Comparison of ENCODE assay signal across 1 cellular context in genomic region chr16:30406911-30407793, GRCh38.
TF ChIP-seq lines count a peak whose summit lies in the region.

ZNF771 (plus strand) TSS chr16:30407606; CDS start chr16:30408054, 448 bp downstream.

TF ChIP-seq in HepG2, 621 proteins besides CTCF, POLR2A, EP300 and RAD21 (continued from another document and continues in another):
- TF ChIP-seq ZHX2 (IDR thresholded peaks at IDR 0.05; ENCODE audit: low read depth) (no peak), ZHX2 (CRISPR knock-in tag; IDR thresholded peaks at IDR 0.05; ENCODE audit: borderline replicate concordance) (no peak), ISL2 (CRISPR knock-in tag; IDR thresholded peaks at IDR 0.05) (peak; percentile 57; the same call in 1 of the 2 replicates), ZNF468 (CRISPR knock-in tag; IDR thresholded peaks at IDR 0.05) (no peak; the same call in 1 of the 2 replicates), FOSL1 (CRISPR knock-in tag; IDR thresholded peaks at IDR 0.05; ENCODE audit: borderline replicate concordance) (0 out of 2 replicates have a peak, but pooled peaks have one; percentile 4), ZC3H4 (CRISPR knock-in tag; IDR thresholded peaks at IDR 0.05; ENCODE audit: borderline replicate concordance) (no peak; the same call in 1 of the 2 replicates), ZNF33A (CRISPR knock-in tag; IDR thresholded peaks at IDR 0.05; ENCODE audit: borderline replicate concordance) (no peak), MEIS2 (CRISPR knock-in tag; IDR thresholded peaks at IDR 0.05) (no peak), LRRFIP1 (CRISPR knock-in tag; conservative IDR thresholded peaks at IDR 0.05) (0 out of 2 replicates have a peak, but pooled peaks have one; percentile 51), KDM6A (CRISPR knock-in tag; IDR thresholded peaks at IDR 0.05; ENCODE audit: low read depth) (no peak), ZNF619 (CRISPR knock-in tag; IDR thresholded peaks at IDR 0.05) (peak; percentile 49), ZNF329 (CRISPR knock-in tag; IDR thresholded peaks at IDR 0.05; ENCODE audit: low read depth) (peak; percentile 79; the same call in 1 of the 2 replicates), FIP1L1 (IDR thresholded peaks at IDR 0.05; ENCODE audit: borderline replicate concordance, insufficient read depth, low read depth, low read length) (0 out of 2 replicates have a peak, but pooled peaks have one; percentile 62), ZMAT3 (CRISPR knock-in tag; conservative IDR thresholded peaks at IDR 0.05) (0 out of 2 replicates have a peak, but pooled peaks have one; percentile 53), SOX6 (IDR thresholded peaks at IDR 0.05) (no peak), SOX6 (CRISPR knock-in tag; IDR thresholded peaks at IDR 0.05) (peak; percentile 84), GABPB1 (CRISPR knock-in tag; IDR thresholded peaks at IDR 0.05) (peak; percentile 82), FOXM1 (CRISPR knock-in tag; IDR thresholded peaks at IDR 0.05) (no peak), ZNF569 (CRISPR knock-in tag; IDR thresholded peaks at IDR 0.05; ENCODE audit: borderline replicate concordance) (no peak), PBX3 (CRISPR knock-in tag; IDR thresholded peaks at IDR 0.05; ENCODE audit: borderline replicate concordance) (no peak), ZNF256 (CRISPR knock-in tag; conservative IDR thresholded peaks at IDR 0.05) (no peak; the same call in 1 of the 2 replicates), RELA (CRISPR knock-in tag; IDR thresholded peaks at IDR 0.05) (no peak), ZNF431 (CRISPR knock-in tag; IDR thresholded peaks at IDR 0.05; ENCODE audit: borderline replicate concordance, low read depth) (no peak), POGZ (CRISPR knock-in tag; IDR thresholded peaks at IDR 0.05) (peak; percentile 81), ZNF644 (CRISPR knock-in tag; IDR thresholded peaks at IDR 0.05; ENCODE audit: low read depth) (no peak), RNF2 (conservative IDR thresholded peaks at IDR 0.05; ENCODE audit: low read depth) (peak; percentile 82), ZNF83 (CRISPR knock-in tag; IDR thresholded peaks at IDR 0.05; ENCODE audit: borderline replicate concordance) (peak; percentile 49), U2AF2 (IDR thresholded peaks at IDR 0.05; ENCODE audit: low read depth, low read length) (no peak), ZXDC (CRISPR knock-in tag; IDR thresholded peaks at IDR 0.05) (no peak), ZNF784 (CRISPR knock-in tag; IDR thresholded peaks at IDR 0.05; ENCODE audit: borderline replicate concordance) (peak; percentile 96), ZNF781 (CRISPR knock-in tag; IDR thresholded peaks at IDR 0.05; ENCODE audit: borderline replicate concordance, not compliant biosample characterization) (peak; percentile 94), ZNF589 (CRISPR knock-in tag; conservative IDR thresholded peaks at IDR 0.05) (0 out of 2 replicates have a peak, but pooled peaks have one; percentile 23), CREB3 (CRISPR knock-in tag; IDR thresholded peaks at IDR 0.05) (no peak), KAT8 (CRISPR knock-in tag; IDR thresholded peaks at IDR 0.05) (peak; percentile 77), KLF11 (CRISPR knock-in tag; IDR thresholded peaks at IDR 0.05) (peak; percentile 97; the same call in 1 of the 2 replicates), SRSF1 (optimal IDR thresholded peaks at IDR 0.05; ENCODE audit: low read depth, low read length) (peak; percentile 54), ZNF841 (CRISPR knock-in tag; IDR thresholded peaks at IDR 0.05; ENCODE audit: borderline replicate concordance) (no peak), ZNF616 (CRISPR knock-in tag; IDR thresholded peaks at IDR 0.05; ENCODE audit: low read depth) (0 out of 2 replicates have a peak, but pooled peaks have one; percentile 76), AGO2 (optimal IDR thresholded peaks at IDR 0.05; ENCODE audit: low read depth, low read length) (peak; percentile 85), DNMT1 (CRISPR knock-in tag; IDR thresholded peaks at IDR 0.05) (no peak), ZNF749 (CRISPR knock-in tag; IDR thresholded peaks at IDR 0.05; ENCODE audit: borderline replicate concordance) (peak; percentile 51; the same call in 1 of the 2 replicates), PLSCR1 (CRISPR knock-in tag; IDR thresholded peaks at IDR 0.05; ENCODE audit: borderline replicate concordance) (no peak), MLX (CRISPR knock-in tag; IDR thresholded peaks at IDR 0.05) (no peak), ZNF432 (CRISPR knock-in tag; IDR thresholded peaks at IDR 0.05; ENCODE audit: borderline replicate concordance) (no peak), SOX13 (IDR thresholded peaks at IDR 0.05) (no peak; the same call in 1 of the 2 replicates), SOX13 (CRISPR knock-in tag; conservative IDR thresholded peaks at IDR 0.05 in 1 of 2, IDR thresholded peaks at IDR 0.05 in 1 of 2) (peak in 1 of 2 experiments; percentile 45; a peak in 2 of 4 replicates), KLF12 (CRISPR knock-in tag; IDR thresholded peaks at IDR 0.05; ENCODE audit: borderline replicate concordance) (0 out of 2 replicates have a peak, but pooled peaks have one; percentile 62), ZBTB33 (CRISPR knock-in tag; IDR thresholded peaks at IDR 0.05) (peak; percentile 79), DMAP1 (CRISPR knock-in tag; IDR thresholded peaks at IDR 0.05) (peak; percentile 99), ZFP90 (CRISPR knock-in tag; IDR thresholded peaks at IDR 0.05; ENCODE audit: borderline replicate concordance) (peak; percentile 75; the same call in 1 of the 2 replicates)
